In the genomic region with DNA sequence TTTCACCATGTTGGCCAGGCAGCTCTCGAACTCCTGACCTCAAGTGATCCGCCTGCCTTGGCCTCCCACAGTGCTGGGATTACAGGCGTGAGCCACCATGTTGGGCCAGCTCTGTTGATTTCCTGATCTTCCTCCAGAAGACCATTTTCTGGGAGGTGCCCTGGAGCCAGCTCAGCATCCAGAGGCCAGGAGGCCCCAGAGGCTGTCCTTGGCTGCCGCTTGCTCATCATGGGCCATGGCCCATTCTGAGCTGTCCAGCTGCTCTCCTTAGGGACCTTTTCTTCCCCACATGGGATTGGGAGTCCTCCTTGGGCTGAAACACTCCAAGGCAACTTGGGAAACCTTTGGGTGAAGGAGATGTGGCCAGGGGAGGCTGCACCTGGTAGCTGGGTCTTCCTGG, we compare ENCODE assay signal across 18 cellular contexts. TPM values are rescaled to one million over a fixed set of nuclear protein-coding genes. Genes with fewer than 3 reads are reported as not detected.
DNase-seq lines count a peak whose midpoint lies in the region; ATAC-seq and TF ChIP-seq lines count a peak whose summit lies in the region.
"Had no signal": no experiment of that assay in that cellular context is flagged by ENCODE, and none has a peak within 500 bp of the region (broad histone marks: within the 10 kb centered on the region; RNA-seq: fewer than 3 reads in every experiment).

No MANE protein-coding gene starts in this region.

- 93 to 100% (median 96%) methylated on average over 4 of the region's 4 CpGs for WGBS in spleen, 5 donors

- H3K36me3 Mint-ChIP-seq in CD4-positive, alpha-beta T cell (ENCODE audit: low read depth) = peaks cover 38% of the 10 kb centered on the region
- H3K36me3 Mint-ChIP-seq in T-cell = peaks cover 20% of the 10 kb centered on the region
- H3K36me3 Mint-ChIP-seq in endothelial cell (ENCODE audit: low read depth, unreplicated experiment) = peaks cover 20% of the 10 kb centered on the region

- ATAC-seq in CD4-positive, alpha-beta T cell (ENCODE audit: poor library complexity) = no peak
- no peak for ATAC-seq in T-cell (replicated peaks in 1 of 4)
- no peak for ATAC-seq in sciatic nerve

- H3K4me3 ChIP-seq in spleen = no peak overlapping the region
- H3K4me3 ChIP-seq: adrenal gland, cardiac muscle cell, esophagus muscularis mucosa, left ventricle myocardium inferior had no signal

- no peak for DNase-seq in CD4-positive, alpha-beta T cell
- no peak for DNase-seq in T-cell
- no peak for DNase-seq in sciatic nerve (ENCODE audit: low spot score)
- DNase-seq in spleen = no peak
- no peak for DNase-seq in endothelial cell (ENCODE audit: low spot score)
- DNase-seq: adrenal gland; left ventricle myocardium inferior; NCI-H748 treated with DMSO at 0.1 percent for 48 hours; OCI-M1; SHP77 treated with DMSO at 0.1 percent for 48 hours; stimulated activated CD4-positive, alpha-beta T cell treated with anti-CD3 and anti-CD28 coated beads, Interleukin-4, amount 100 ng/mL, for 1 hour had no signal

- peaks cover 0 to 49% (median 21%) of the 10 kb centered on the region in 6 donors for H3K36me3 ChIP-seq in spleen

- no peak overlapping the region for H3K4me3 Mint-ChIP-seq in CD4-positive, alpha-beta T cell
- H3K4me3 Mint-ChIP-seq in T-cell (peak overlapping the region in 1 of 3 donors; percentile 57), endothelial cell (ENCODE audit: unreplicated experiment) (no peak overlapping the region)
- H3K4me3 Mint-ChIP-seq: T-helper 1 cell treated with Interleukin-12 subunit alpha and Interleukin-12 subunit beta and Interleukin-4 antibody, amounts not matched to agents 30 μg/mL and 1 μg/mL, for 36 hours had no signal

- peak overlapping the region; percentile 87 for H3K27ac Mint-ChIP-seq in CD4-positive, alpha-beta T cell
- H3K27ac Mint-ChIP-seq in T-cell (peak overlapping the region; percentile 90 to 93), endothelial cell (ENCODE audit: unreplicated experiment) (no peak overlapping the region)
- H3K27ac Mint-ChIP-seq: activated T-helper 2 cell treated with anti-CD3 and anti-CD28 coated beads, Interferon-gamma antibody, Interleukin-2, Interleukin-4, amounts not matched to agents 10 μg/mL and 5 μg/mL and 100 μg/mL, durations not matched to agents 14 hours and 24 hours and 36 hours had no signal

- H3K4me1 ChIP-seq in spleen = peaks cover 0 to 28% (median 17%) of the 10 kb centered on the region in 6 donors
- H3K4me1 ChIP-seq: left ventricle myocardium inferior had no signal

- POLR2A ChIA-PET in CD4-positive, alpha-beta T cell (lab: Charles Lee) = interaction anchor here (0.6 to 2.4 kb wide), 4 partner anchors 15 to 44 kb away, joined by 3 to 13 read pairs (median 8); a partner anchor contains a TSS
- POLR2A ChIA-PET in T-cell (lab: Charles Lee) = no interaction called here

- no peak for TF ChIP-seq CTCF in CD4-positive, alpha-beta T cell (IDR thresholded peaks at IDR 0.05)
- TF ChIP-seq CTCF in spleen (IDR thresholded peaks at IDR 0.05 in 8 of 11, conservative IDR thresholded peaks at IDR 0.05 in 3 of 11) = no peak
- TF ChIP-seq CTCF in endothelial cell (IDR thresholded peaks at IDR 0.05; ENCODE audit: unreplicated experiment) = no peak

- no peak overlapping the region for H3K27ac ChIP-seq in CD4-positive, alpha-beta T cell (ENCODE audit: low read depth, low read length)
- H3K27ac ChIP-seq in layer of hippocampus (ENCODE audit: low read depth, low read length) (peak overlapping the region; percentile 40), spleen (peak overlapping the region in 2 of 8 donors; percentile 8 to 9)
- H3K27ac ChIP-seq: adrenal gland, cardiac muscle cell, esophagus muscularis mucosa, parathyroid adenoma had no signal

- H3K9me3 ChIP-seq in CD4-positive, alpha-beta T cell (ENCODE audit: control insufficient read depth, low read length) = no peaks in the 10 kb centered on the region
- H3K9me3 ChIP-seq in spleen = no peaks in the 10 kb centered on the region
- H3K9me3 ChIP-seq: adrenal gland, esophagus muscularis mucosa, left ventricle myocardium inferior had no signal

- TF ChIP-seq POLR2A in spleen (IDR thresholded peaks at IDR 0.05) = no peak

- no peaks in the 10 kb centered on the region for H3K27me3 Mint-ChIP-seq in CD4-positive, alpha-beta T cell
- H3K27me3 Mint-ChIP-seq in T-cell = no peaks in the 10 kb centered on the region
- H3K27me3 Mint-ChIP-seq in endothelial cell (ENCODE audit: unreplicated experiment) = peaks cover 9% of the 10 kb centered on the region

- CTCF ChIA-PET in CD4-positive, alpha-beta T cell (lab: Charles Lee) = interaction anchor here (1.4 to 2.4 kb wide), 3 partner anchors 12 to 231 kb away, joined by 3 to 6 read pairs (median 3); no protein-coding TSS in a partner anchor
- CTCF ChIA-PET in T-cell (lab: Charles Lee) = no interaction called here

- H3K27me3 ChIP-seq in CD4-positive, alpha-beta T cell (ENCODE audit: control insufficient read depth, insufficient read depth, low read length) = no peaks in the 10 kb centered on the region
- H3K27me3 ChIP-seq in layer of hippocampus (ENCODE audit: control insufficient read depth, insufficient read depth, low read length) (no peaks in the 10 kb centered on the region), spleen (replicated peaks in 1 of 7) (no peaks in the 10 kb centered on the region)
- H3K27me3 ChIP-seq: adrenal gland, cardiac muscle cell, esophagus muscularis mucosa had no signal

- no peaks in the 10 kb centered on the region for H3K9me3 Mint-ChIP-seq in CD4-positive, alpha-beta T cell
- no peaks in the 10 kb centered on the region for H3K9me3 Mint-ChIP-seq in T-cell
- H3K9me3 Mint-ChIP-seq in endothelial cell (ENCODE audit: unreplicated experiment) = no peaks in the 10 kb centered on the region
- H3K9me3 Mint-ChIP-seq: activated T-helper 2 cell treated with anti-CD3 and anti-CD28 coated beads, Interferon-gamma antibody, Interleukin-2, Interleukin-4, amounts not matched to agents 10 μg/mL and 5 μg/mL and 100 μg/mL, durations not matched to agents 14 hours and 24 hours and 36 hours; T-helper 1 cell treated with Interleukin-12 subunit alpha and Interleukin-12 subunit beta and Interleukin-4 antibody, amounts not matched to agents 30 μg/mL and 1 μg/mL, for 36 hours had no signal

- peaks cover 40% of the 10 kb centered on the region for H3K4me1 Mint-ChIP-seq in CD4-positive, alpha-beta T cell (ENCODE audit: low read depth)
- H3K4me1 Mint-ChIP-seq in T-cell = peaks cover 36 to 44% (median 36%) of the 10 kb centered on the region in 3 donors
- H3K4me1 Mint-ChIP-seq in endothelial cell (ENCODE audit: unreplicated experiment) = peaks cover 29% of the 10 kb centered on the region

- intact Hi-C loops in CD4-positive, alpha-beta T cell (cut with DNase I, micrococcal nuclease) = no loop called here
- intact Hi-C loops in sciatic nerve (cut with DNase I) = no loop called here
- intact Hi-C loops in spleen (cut with DNase I; ENCODE audit: low total_unique reads) = no loop called here

RNA-seq across cellular contexts. Expression of a gene that starts 15.4 kb away (rescaled TPM):
- under 1 TPM; 0.45 to 0.52 TPM for total RNA-seq in CD4-positive, alpha-beta T cell
- total RNA-seq in T-cell = under 1 TPM in 3 of 5 donors, not detected in 2; 0.53 to 0.95 (median 0.76) TPM
- total RNA-seq in sciatic nerve = 1.2 TPM
- 1 to 10 TPM in 2 of 7 donors, under 1 TPM in 5; 0.54 to 1.3 (median 0.76) TPM for total RNA-seq in spleen
- polyA plus RNA-seq in spleen = under 1 TPM; 0.11 to 0.19 (median 0.11) TPM
- 0.28 TPM for total RNA-seq in endothelial cell (ENCODE audit: unreplicated experiment)

RNA-seq across cellular contexts. Expression of a gene that starts 17.4 kb away (rescaled TPM):
- total RNA-seq in CD4-positive, alpha-beta T cell = 10 to 100 TPM; 23.6 to 24.4 TPM
- total RNA-seq in T-cell (10 to 100 TPM; 30.8 to 51.9 (median 50.6) TPM), sciatic nerve (36.9 TPM), spleen (10 to 100 TPM; 32.1 to 40.0 (median 37.7) TPM), endothelial cell (ENCODE audit: unreplicated experiment) (41.8 TPM)
- polyA plus RNA-seq in spleen = 10 to 100 TPM; 13.5 to 32.1 (median 27.4) TPM

RNA-seq across cellular contexts. Expression of a gene that starts 22.0 kb away (rescaled TPM):
- 10 to 100 TPM; 36.5 to 37.9 TPM for total RNA-seq in CD4-positive, alpha-beta T cell
- total RNA-seq in T-cell (10 to 100 TPM; 43.7 to 85.0 (median 80.0) TPM), sciatic nerve (66.7 TPM), spleen (10 to 100 TPM; 57.0 to 80.1 (median 71.1) TPM), endothelial cell (ENCODE audit: unreplicated experiment) (138 TPM)
- 10 to 100 TPM; 38.0 to 49.9 (median 38.4) TPM for polyA plus RNA-seq in spleen

RNA-seq across cellular contexts. Expression of a gene that starts 22.1 kb away (rescaled TPM):
- total RNA-seq in CD4-positive, alpha-beta T cell = 10 to 100 TPM; 46.6 to 47.8 TPM
- 10 to 100 TPM; 42.3 to 49.8 (median 46.1) TPM for total RNA-seq in T-cell
- total RNA-seq in sciatic nerve = 30.3 TPM
- total RNA-seq in spleen = 10 to 100 TPM; 24.1 to 32.6 (median 28.1) TPM
- polyA plus RNA-seq in spleen = 10 to 100 TPM; 27.9 to 30.1 (median 29.1) TPM
- total RNA-seq in endothelial cell (ENCODE audit: unreplicated experiment) = 30.7 TPM

RNA-seq across cellular contexts. Expression of a gene that starts 39.4 kb away (rescaled TPM):
- total RNA-seq in CD4-positive, alpha-beta T cell = under 1 TPM; 0.19 to 0.36 TPM
- 1 to 10 TPM in 4 of 5 donors, under 1 TPM in 1; 0.47 to 2.1 (median 1.4) TPM for total RNA-seq in T-cell
- 0.45 TPM for total RNA-seq in sciatic nerve
- total RNA-seq in spleen = under 1 TPM in 5 of 7 donors, not detected in 2; 0.38 to 0.68 (median 0.54) TPM
- under 1 TPM; 0.12 to 0.26 (median 0.17) TPM for polyA plus RNA-seq in spleen
- total RNA-seq in endothelial cell (ENCODE audit: unreplicated experiment) = 0.18 TPM
- total RNA-seq: subcutaneous adipose tissue had no signal
